In the genomic region with DNA sequence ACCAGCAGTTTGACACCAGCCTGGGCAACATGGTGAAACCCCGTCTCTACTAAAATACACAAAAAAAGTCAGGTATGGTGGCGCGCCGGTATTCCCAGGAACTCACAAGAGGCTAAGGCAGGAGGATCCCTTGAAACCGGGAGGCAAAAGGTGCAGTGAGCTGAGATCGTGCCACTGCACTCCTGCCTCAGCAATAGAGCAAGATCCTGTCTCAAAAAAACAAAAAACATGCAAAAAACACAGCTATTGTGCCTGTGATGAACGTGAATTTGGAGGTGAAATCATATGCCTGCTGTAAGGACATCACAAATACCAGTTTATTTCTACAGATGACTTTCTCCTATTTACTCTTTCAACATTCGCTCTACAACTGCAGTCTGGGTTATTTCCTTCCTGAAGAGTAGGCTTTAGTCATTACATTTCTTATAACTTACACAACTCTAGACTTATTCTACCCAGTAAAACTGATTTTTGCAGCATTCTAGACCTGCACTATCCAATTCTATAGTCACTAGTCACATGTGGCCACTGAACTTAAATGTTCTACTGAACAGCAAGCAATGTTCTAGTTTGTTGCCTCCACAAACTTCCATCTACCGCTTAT, we compare ENCODE assay signal across 15 cellular contexts. TPM values are rescaled to one million over a fixed set of nuclear protein-coding genes. Genes with fewer than 3 reads are reported as not detected.
DNase-seq lines count a peak whose midpoint lies in the region; ATAC-seq, FAIRE-seq and TF ChIP-seq lines count a peak whose summit lies in the region.
"Had no signal": no experiment of that assay in that cellular context is flagged by ENCODE, and none has a peak within 500 bp of the region (broad histone marks: within the 10 kb centered on the region; RNA-seq: fewer than 3 reads in every experiment).

No MANE protein-coding gene starts in this region.

- H3K79me2 ChIP-seq in GM12878 (ENCODE audit: control insufficient read depth, insufficient read depth, low read length): peaks cover 61% of the 10 kb centered on the region

- no peak overlapping the region for H3K27ac ChIP-seq in CD4-positive, alpha-beta T cell (ENCODE audit: low read depth, low read length)
- no peak overlapping the region for H3K27ac ChIP-seq in GM12878 (ENCODE audit: control insufficient read depth, insufficient read depth)
- peak overlapping the region in 1 of 8 donors; percentile 43 for H3K27ac ChIP-seq in spleen
- H3K27ac ChIP-seq: heart left ventricle, suprapubic skin had no signal

- DNase-seq in CD4-positive, alpha-beta T cell: no peak
- peak; percentile 15 for DNase-seq in HCEC 1CT
- DNase-seq in GM12878 (ENCODE audit: low read depth, low spot score): no peak
- no peak for DNase-seq in natural killer cell treated with Interleukin-12 subunit alpha and Interleukin-12 subunit beta and Interleukin-15 and Interleukin-18, amount 100 ng/mL, for 72 hours (ENCODE audit: low spot score)
- no peak for DNase-seq in spleen
- DNase-seq in UCSD-AML1 (lab: John Stamatoyannopoulos, UW; ENCODE audit: unreplicated experiment): no peak
- DNase-seq: activated CD8-positive, alpha-beta memory T cell treated with anti-CD3 and anti-CD28 coated beads for 24 hours; heart left ventricle; NCI-H1105 treated with DMSO at 0.1 percent for 48 hours; NCI-H524 had no signal

- WGBS in GM12878 (ENCODE audit: insufficient coverage, insufficient replicate concordance, low lambda C conversion rate, missing lambda C conversion rate): 84% methylated on average over 9 of the region's 9 CpGs
- 83 to 91% (median 87%) methylated on average over 9 of the region's 9 CpGs for WGBS in spleen, 5 donors

- H3K27me3 ChIP-seq in CD4-positive, alpha-beta T cell (ENCODE audit: control insufficient read depth, insufficient read depth, low read length): no peaks in the 10 kb centered on the region
- no peaks in the 10 kb centered on the region for H3K27me3 ChIP-seq in GM12878 (replicated peaks in 1 of 2; ENCODE audit: control insufficient read depth in 2 of 2, insufficient read depth in 2 of 2, low read length in 1 of 2)
- H3K27me3 ChIP-seq in spleen (replicated peaks in 1 of 7): no peaks in the 10 kb centered on the region
- H3K27me3 ChIP-seq: heart left ventricle, suprapubic skin had no signal

- H3K4me1 Mint-ChIP-seq in CD4-positive, alpha-beta T cell (ENCODE audit: low read depth): peaks cover 78% of the 10 kb centered on the region
- peaks cover 44 to 48% of the 10 kb centered on the region in 2 donors for H3K4me1 Mint-ChIP-seq in natural killer cell treated with Interleukin-12 subunit alpha and Interleukin-12 subunit beta and Interleukin-15 and Interleukin-18, amount 100 ng/mL, for 72 hours (ENCODE audit: low read depth in 2 of 2)

- TF ChIP-seq POLR2A in GM12878 (IDR thresholded peaks at IDR 0.05; ENCODE audit: low read depth, low read length) (no peak), spleen (IDR thresholded peaks at IDR 0.05) (no peak)

- intact Hi-C loops in CD4-positive, alpha-beta T cell (cut with DNase I, micrococcal nuclease): no loop called here
- intact Hi-C loops in GM12878 (cut with micrococcal nuclease; ENCODE audit: unreplicated experiment) (no loop called here), spleen (cut with DNase I; ENCODE audit: low total_unique reads) (no loop called here)

- H3K4me1 ChIP-seq in GM12878 (ENCODE audit: control insufficient read depth, insufficient read depth, low read length) (peaks cover 4% of the 10 kb centered on the region), spleen (peaks cover 13 to 100% (median 62%) of the 10 kb centered on the region in 6 donors)
- H3K4me1 ChIP-seq: suprapubic skin had no signal

- SMC1A ChIA-PET in GM12878 (lab: Charles Lee; ENCODE audit: uncharacterized antibody, unreplicated experiment): interaction anchor here (1.4 kb wide), 1 partner anchor 44 kb away, joined by 5 read pairs; no protein-coding TSS in a partner anchor

- H3K27ac Mint-ChIP-seq in CD4-positive, alpha-beta T cell: peak overlapping the region; percentile 89
- H3K27ac Mint-ChIP-seq in natural killer cell treated with Interleukin-12 subunit alpha and Interleukin-12 subunit beta and Interleukin-15 and Interleukin-18, amount 100 ng/mL, for 72 hours: peak overlapping the region; percentile 13 to 51

- TF ChIP-seq RAD21 in GM12878 (IDR thresholded peaks at IDR 0.05; ENCODE audit: insufficient read depth, low read depth, low read length): no peak

- H3K4me2 ChIP-seq in GM12878 (ENCODE audit: control insufficient read depth, insufficient read depth): no peak overlapping the region

- POLR2A ChIA-PET in CD4-positive, alpha-beta T cell (lab: Charles Lee): interaction anchor here (1.0 to 1.2 kb wide), 2 partner anchors 9 to 44 kb away, joined by 4 read pairs; no protein-coding TSS in a partner anchor
- POLR2A ChIA-PET in GM12878 (lab: Charles Lee): interaction anchor here (0.5 to 0.6 kb wide), 2 partner anchors 117 to 160 kb away, joined by 4 to 6 read pairs; no protein-coding TSS in a partner anchor

- H3K36me3 Mint-ChIP-seq in CD4-positive, alpha-beta T cell (ENCODE audit: low read depth): peaks cover 95% of the 10 kb centered on the region
- H3K36me3 Mint-ChIP-seq in natural killer cell treated with Interleukin-12 subunit alpha and Interleukin-12 subunit beta and Interleukin-15 and Interleukin-18, amount 100 ng/mL, for 72 hours: peaks cover 32% of the 10 kb centered on the region

- in situ Hi-C loops in GM12878 (cut with MboI): no loop called here

- H2AFZ ChIP-seq in GM12878 (ENCODE audit: control insufficient read depth, low read depth, low read length): no peak overlapping the region

- RAD21 ChIA-PET in GM12878 (lab: Charles Lee; ENCODE audit: unreplicated experiment): no interaction called here

- H3K36me3 ChIP-seq in GM12878 (ENCODE audit: control insufficient read depth in 2 of 2, insufficient read depth in 2 of 2, low read length in 1 of 2) (peaks cover 8 to 58% of the 10 kb centered on the region in 2 experiments), spleen (peaks cover 0 to 100% (median 81%) of the 10 kb centered on the region in 6 donors)

- H3K9me3 Mint-ChIP-seq in CD4-positive, alpha-beta T cell: no peaks in the 10 kb centered on the region
- no peaks in the 10 kb centered on the region for H3K9me3 Mint-ChIP-seq in natural killer cell treated with Interleukin-12 subunit alpha and Interleukin-12 subunit beta and Interleukin-15 and Interleukin-18, amount 100 ng/mL, for 72 hours

- peak overlapping the region; percentile 70 for H3K4me3 Mint-ChIP-seq in CD4-positive, alpha-beta T cell
- H3K4me3 Mint-ChIP-seq in natural killer cell treated with Interleukin-12 subunit alpha and Interleukin-12 subunit beta and Interleukin-15 and Interleukin-18, amount 100 ng/mL, for 72 hours: peak overlapping the region; percentile 50

- no peak for FAIRE-seq in GM12878 (lab: Jason Lieb, UNC)

- peaks cover 21% of the 10 kb centered on the region for H4K20me1 ChIP-seq in GM12878 (ENCODE audit: control insufficient read depth, insufficient read depth)

- ATAC-seq in CD4-positive, alpha-beta T cell (ENCODE audit: poor library complexity): peak; percentile 61
- no peak for ATAC-seq in GM12878
- peak; percentile 55 to 85 for ATAC-seq in natural killer cell treated with Interleukin-12 subunit alpha and Interleukin-12 subunit beta and Interleukin-15 and Interleukin-18, amount 100 ng/mL, for 72 hours
- no peak for ATAC-seq in HG02588 (IDR thresholded peaks at IDR 0.05; ENCODE audit: unreplicated experiment)
- no peak for ATAC-seq in HG03378 (IDR thresholded peaks at IDR 0.05; ENCODE audit: unreplicated experiment)
- ATAC-seq: heart left ventricle, left lobe of liver had no signal

- TF ChIP-seq CTCF in CD4-positive, alpha-beta T cell (IDR thresholded peaks at IDR 0.05): no peak
- TF ChIP-seq CTCF in GM12878 (IDR thresholded peaks at IDR 0.05 in 2 of 3, conservative IDR thresholded peaks at IDR 0.05 in 1 of 3; ENCODE audit: control insufficient read depth in 2 of 3, extremely low read depth in 1 of 3, insufficient read depth in 1 of 3, low read depth in 3 of 3, low read length in 3 of 3): no peak
- no peak for TF ChIP-seq CTCF in spleen (IDR thresholded peaks at IDR 0.05 in 8 of 11, conservative IDR thresholded peaks at IDR 0.05 in 3 of 11)

- H3K9me3 ChIP-seq in CD4-positive, alpha-beta T cell (ENCODE audit: control insufficient read depth, low read length): no peaks in the 10 kb centered on the region
- H3K9me3 ChIP-seq in GM12878 (replicated peaks; ENCODE audit: control insufficient read depth, insufficient read depth, low read length) (no peaks in the 10 kb centered on the region), spleen (no peaks in the 10 kb centered on the region)
- H3K9me3 ChIP-seq: heart left ventricle, suprapubic skin had no signal

- no peak overlapping the region for H3K4me3 ChIP-seq in GM12878
- H3K4me3 ChIP-seq in spleen: no peak overlapping the region
- H3K4me3 ChIP-seq: heart left ventricle, suprapubic skin had no signal

- BruUV-seq in GM12878 (replicated peaks; lab: Mats Ljungman, UMichigan): TSS peak; percentile 4

- H3K9ac ChIP-seq in GM12878 (ENCODE audit: control insufficient read depth, insufficient read depth, low read length): no peak overlapping the region

- no peaks in the 10 kb centered on the region for H3K27me3 Mint-ChIP-seq in CD4-positive, alpha-beta T cell
- no peaks in the 10 kb centered on the region for H3K27me3 Mint-ChIP-seq in natural killer cell treated with Interleukin-12 subunit alpha and Interleukin-12 subunit beta and Interleukin-15 and Interleukin-18, amount 100 ng/mL, for 72 hours

- CTCF ChIA-PET in CD4-positive, alpha-beta T cell (lab: Charles Lee): interaction anchor here (1.4 kb wide), 1 partner anchor 12 kb away, joined by 3 read pairs; no protein-coding TSS in a partner anchor
- CTCF ChIA-PET in GM12878 (lab: Yijun Ruan, JAX): interaction anchor here (0.5 to 1.4 kb wide), 2 partner anchors 9 to 59 kb away, joined by 3 to 4 read pairs; a partner anchor contains a TSS

- TF ChIP-seq EP300 in GM12878 (IDR thresholded peaks at IDR 0.05; ENCODE audit: borderline replicate concordance in 1 of 2, control insufficient read depth in 1 of 2, low read depth in 2 of 2, low read length in 2 of 2): no peak

RNA-seq across cellular contexts. Expression of a gene that starts 48.3 kb away (rescaled TPM):
- total RNA-seq in CD4-positive, alpha-beta T cell: 100 to 1,000 TPM; 507 to 528 TPM
- 614 and 625 TPM in 2 replicates for total RNA-seq in GM12878 (2013; cell fraction: nucleolus; rRNA removed)
- total RNA-seq in GM12878 (2014; rRNA removed) (911 and 918 TPM in 2 replicates), GM12878 (2014; rRNA removed; fragmentation: Illumina TruSeq; extraction: Trizol) (1,200 and 1,219 TPM in 2 replicates), GM12878 (2021) (766 and 773 TPM in 2 replicates), spleen (100 to 1,000 TPM; 374 to 648 (median 506) TPM)
- 683 TPM for polyA plus RNA-seq in GM12878 (2011; ENCODE audit: low read depth)
- polyA plus RNA-seq in GM12878 (2011; rRNA removed) (1,305 and 1,562 TPM in 2 replicates), GM12878 (2014; fragmentation: Illumina TruSeq; extraction: Trizol) (1,492 and 1,839 TPM in 2 replicates), GM12878 (2014; fragmentation: Nextera tagmentation; extraction: Ambion mirVana) (1,000 to 10,000 TPM in 1 of 2 experiments, 100 to 1,000 TPM in 1; 679 to 1,422 TPM), GM12878 (2014; rRNA removed) (866 and 889 TPM in 2 replicates), GM12878 (2016; fragmentation: Nextera tagmentation; extraction: Ambion mirVana) (1,000 to 10,000 TPM; 1,325 to 1,341 TPM), spleen (100 to 1,000 TPM; 497 to 824 (median 677) TPM)
- polyA plus RNA-seq in GM12878 (2011; cell fraction: cytosol; rRNA removed): 561 and 849 TPM in 2 replicates
- polyA plus RNA-seq in GM12878 (2011; cell fraction: nucleus; rRNA removed): 413 and 577 TPM in 2 replicates
- polyA plus RNA-seq in GM12878 (2012): 661 and 837 TPM in 2 replicates
- polyA minus RNA-seq in GM12878 (2011; rRNA and poly(A)+ RNA removed): 736 and 779 TPM in 2 replicates
- polyA minus RNA-seq in GM12878 (2011; cell fraction: cytosol; rRNA and poly(A)+ RNA removed): 204 and 236 TPM in 2 replicates
- polyA minus RNA-seq in GM12878 (2011; cell fraction: nucleus; rRNA and poly(A)+ RNA removed): 243 and 440 TPM in 2 replicates
- total RNA-seq in natural killer cell treated with Interleukin-12 subunit alpha and Interleukin-12 subunit beta and Interleukin-15 and Interleukin-18, amount 100 ng/mL, for 72 hours: 100 to 1,000 TPM; 834 to 917 TPM

RNA-seq across cellular contexts. Expression of a gene that starts 58.9 kb away (rescaled TPM):
- not detected for total RNA-seq in CD4-positive, alpha-beta T cell
- not detected in 2 replicates for total RNA-seq in GM12878 (2013; cell fraction: nucleolus; rRNA removed)
- total RNA-seq in GM12878 (2014; rRNA removed) (0.27 and 1.1 TPM in 2 replicates), GM12878 (2014; rRNA removed; fragmentation: Illumina TruSeq; extraction: Trizol) (0.18 and 0.72 TPM in 2 replicates), GM12878 (2021) (0.44 TPM in 1 of 2 replicates, not detected in the other), spleen (1 to 10 TPM in 3 of 7 donors, under 1 TPM in 4; 0.33 to 4.0 (median 0.87) TPM)
- polyA plus RNA-seq in GM12878 (2011; ENCODE audit: low read depth): not detected
- polyA plus RNA-seq in GM12878 (2011; rRNA removed) (0.13 and 0.30 TPM in 2 replicates), GM12878 (2014; fragmentation: Illumina TruSeq; extraction: Trizol) (0.14 and 0.34 TPM in 2 replicates), GM12878 (2014; fragmentation: Nextera tagmentation; extraction: Ambion mirVana) (under 1 TPM; 0.07 to 0.16 TPM), GM12878 (2014; rRNA removed) (0.10 and 0.11 TPM in 2 replicates), GM12878 (2016; fragmentation: Nextera tagmentation; extraction: Ambion mirVana) (under 1 TPM in 1 of 2 experiments, not detected in 1; 0.07 TPM), spleen (1 to 10 TPM in 1 of 3 donors, under 1 TPM in 2; 0.46 to 1.3 (median 0.61) TPM)
- 0.13 TPM in 1 of 2 replicates, not detected in the other for polyA plus RNA-seq in GM12878 (2011; cell fraction: cytosol; rRNA removed)
- 0.15 and 0.40 TPM in 2 replicates for polyA plus RNA-seq in GM12878 (2011; cell fraction: nucleus; rRNA removed)
- 0.08 and 0.14 TPM in 2 replicates for polyA plus RNA-seq in GM12878 (2012)
- 0.80 TPM in 1 of 2 replicates, not detected in the other for polyA minus RNA-seq in GM12878 (2011; rRNA and poly(A)+ RNA removed)
- not detected in 2 replicates for polyA minus RNA-seq in GM12878 (2011; cell fraction: cytosol; rRNA and poly(A)+ RNA removed)
- 0.19 TPM in 1 of 2 replicates, not detected in the other for polyA minus RNA-seq in GM12878 (2011; cell fraction: nucleus; rRNA and poly(A)+ RNA removed)
- under 1 TPM in 1 of 2 donors, not detected in 1; 0.17 TPM for total RNA-seq in natural killer cell treated with Interleukin-12 subunit alpha and Interleukin-12 subunit beta and Interleukin-15 and Interleukin-18, amount 100 ng/mL, for 72 hours
- total RNA-seq: suprapubic skin had no signal
- polyA plus RNA-seq: neural cell had no signal

Comparison
In these comparisons a context has a peak if more than half of its experiments do, and no peak if none do; other contexts are left out.
1. ATAC-seq: peak in CD4-positive, alpha-beta T cell (single experiment) and natural killer cell treated with Interleukin-12 subunit alpha and Interleukin-12 subunit beta and Interleukin-15 and Interleukin-18, amount 100 ng/mL, for 72 hours (2 of 2); none in GM12878 (single experiment), HG02588 (single experiment) and HG03378 (single experiment).